Comparison of ENCODE assay signal across 22 cellular contexts in genomic region chr16:13171313-13171712, GRCh38.
"Had no signal": no experiment of that assay in that cellular context is flagged by ENCODE, and none has a peak within 500 bp of the region (broad histone marks: within the 10 kb centered on the region; RNA-seq: fewer than 3 reads in every experiment).

No MANE protein-coding gene starts in this region.

- H3K27me3 ChIP-seq: colonic mucosa, heart left ventricle, right atrium auricular region, sigmoid colon, testis, tibial nerve had no signal

- H3K36me3 ChIP-seq: colonic mucosa, heart left ventricle, left ventricle myocardium inferior, right atrium auricular region, sigmoid colon, tibial nerve had no signal

- H3K27ac ChIP-seq: colonic mucosa, heart left ventricle, left ventricle myocardium inferior, right atrium auricular region, sigmoid colon, skin epidermis, testis, tibial nerve had no signal

- H3K36me3 Mint-ChIP-seq: stimulated activated naive B cell treated with anti-CD40 and anti-IgM and Interleukin-4, amounts not matched to agents 10 μg/mL and 1 μg/mL and 100 μg/mL, for 72 hours had no signal

- H3K27me3 Mint-ChIP-seq: stimulated activated naive CD8-positive, alpha-beta T cell treated with anti-CD3 and anti-CD28 coated beads, Interleukin-15, amount 100 ng/mL, for 72 hours had no signal

- H3K4me1 Mint-ChIP-seq: immature natural killer cell; stimulated activated naive B cell treated with anti-CD40 and anti-IgM and Interleukin-4, amounts not matched to agents 10 μg/mL and 1 μg/mL and 100 μg/mL, for 72 hours; stimulated activated naive CD8-positive, alpha-beta T cell treated with anti-CD3 and anti-CD28 coated beads, Interleukin-15, amount 100 ng/mL, for 72 hours had no signal

- FAIRE-seq: endothelial cell of umbilical vein, keratinocyte had no signal

- DNase-seq: colonic mucosa; dermis blood vessel endothelial cell; erythroblast; foreskin melanocyte; heart left ventricle; hippocampal formation; immature natural killer cell; left ventricle myocardium inferior; naive thymus-derived CD4-positive, alpha-beta T cell; nephron progenitor cell; posterior cingulate gyrus; sigmoid colon; stimulated activated CD4-positive, alpha-beta T cell treated with anti-CD3 and anti-CD28 coated beads, Interleukin-2, amount 100 ng/mL, for 24 hours; stimulated activated CD4-positive, alpha-beta T cell treated with anti-CD3 and anti-CD28 coated beads, Interleukin-4, amount 100 ng/mL, for 4 hours; stimulated activated naive B cell treated with anti-CD40 and anti-IgM and Interleukin-4, amounts not matched to agents 10 μg/mL and 1 μg/mL and 100 μg/mL, for 72 hours; stimulated activated naive CD8-positive, alpha-beta T cell treated with anti-CD3 and anti-CD28 coated beads, Interleukin-15, amount 100 ng/mL, for 72 hours; testis had no signal

- H3K4me3 Mint-ChIP-seq: immature natural killer cell; naive thymus-derived CD4-positive, alpha-beta T cell; nephron progenitor cell; stimulated activated naive B cell treated with anti-CD40 and anti-IgM and Interleukin-4, amounts not matched to agents 10 μg/mL and 1 μg/mL and 100 μg/mL, for 72 hours; stimulated activated naive CD8-positive, alpha-beta T cell treated with anti-CD3 and anti-CD28 coated beads, Interleukin-15, amount 100 ng/mL, for 72 hours had no signal

- H3K9me3 ChIP-seq: colonic mucosa, heart left ventricle, left ventricle myocardium inferior, right atrium auricular region, sigmoid colon, testis, tibial nerve had no signal

- ATAC-seq: heart left ventricle; naive thymus-derived CD4-positive, alpha-beta T cell; stimulated activated naive B cell treated with anti-CD40 and anti-IgM and Interleukin-4, amounts not matched to agents 10 μg/mL and 1 μg/mL and 100 μg/mL, for 72 hours; stimulated activated naive CD8-positive, alpha-beta T cell treated with anti-CD3 and anti-CD28 coated beads, Interleukin-15, amount 100 ng/mL, for 72 hours had no signal

- H3K27ac Mint-ChIP-seq: immature natural killer cell; naive thymus-derived CD4-positive, alpha-beta T cell; nephron progenitor cell; stimulated activated naive B cell treated with anti-CD40 and anti-IgM and Interleukin-4, amounts not matched to agents 10 μg/mL and 1 μg/mL and 100 μg/mL, for 72 hours; stimulated activated naive CD8-positive, alpha-beta T cell treated with anti-CD3 and anti-CD28 coated beads, Interleukin-15, amount 100 ng/mL, for 72 hours had no signal

- H3K4me3 ChIP-seq: colonic mucosa, heart left ventricle, left ventricle myocardium inferior, right atrium auricular region, sigmoid colon, skin epidermis, testis, tibial nerve had no signal

- H3K4me1 ChIP-seq: colonic mucosa, heart left ventricle, left ventricle myocardium inferior, right atrium auricular region, sigmoid colon, testis, tibial nerve had no signal
